ENCODE assay signal across 1 cellular context in the genomic region with DNA sequence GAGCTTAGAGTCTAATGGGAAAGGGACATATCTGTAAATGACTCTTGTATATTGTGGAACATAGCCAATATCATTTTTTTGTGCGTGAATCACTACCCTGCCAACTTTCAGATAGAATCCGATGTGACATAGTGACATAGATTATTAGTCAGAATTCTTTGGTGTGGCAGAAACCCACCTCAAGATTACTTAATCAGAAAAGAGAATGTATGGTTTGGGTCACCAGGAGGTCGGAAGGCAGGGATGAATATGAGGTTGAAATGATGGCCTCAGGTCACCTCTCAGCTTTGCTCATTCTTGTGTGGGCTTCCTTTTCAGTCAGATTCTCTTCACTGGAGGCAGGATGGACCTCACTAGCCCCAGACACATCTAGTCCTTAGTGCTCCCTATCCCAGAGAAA.
TF ChIP-seq lines count a peak whose summit lies in the region.

No MANE protein-coding gene starts in this region.

TF ChIP-seq in WTC11, 78 proteins besides CTCF, POLR2A, EP300 and RAD21 (continued from another document):
- TF ChIP-seq, protein P1, sequence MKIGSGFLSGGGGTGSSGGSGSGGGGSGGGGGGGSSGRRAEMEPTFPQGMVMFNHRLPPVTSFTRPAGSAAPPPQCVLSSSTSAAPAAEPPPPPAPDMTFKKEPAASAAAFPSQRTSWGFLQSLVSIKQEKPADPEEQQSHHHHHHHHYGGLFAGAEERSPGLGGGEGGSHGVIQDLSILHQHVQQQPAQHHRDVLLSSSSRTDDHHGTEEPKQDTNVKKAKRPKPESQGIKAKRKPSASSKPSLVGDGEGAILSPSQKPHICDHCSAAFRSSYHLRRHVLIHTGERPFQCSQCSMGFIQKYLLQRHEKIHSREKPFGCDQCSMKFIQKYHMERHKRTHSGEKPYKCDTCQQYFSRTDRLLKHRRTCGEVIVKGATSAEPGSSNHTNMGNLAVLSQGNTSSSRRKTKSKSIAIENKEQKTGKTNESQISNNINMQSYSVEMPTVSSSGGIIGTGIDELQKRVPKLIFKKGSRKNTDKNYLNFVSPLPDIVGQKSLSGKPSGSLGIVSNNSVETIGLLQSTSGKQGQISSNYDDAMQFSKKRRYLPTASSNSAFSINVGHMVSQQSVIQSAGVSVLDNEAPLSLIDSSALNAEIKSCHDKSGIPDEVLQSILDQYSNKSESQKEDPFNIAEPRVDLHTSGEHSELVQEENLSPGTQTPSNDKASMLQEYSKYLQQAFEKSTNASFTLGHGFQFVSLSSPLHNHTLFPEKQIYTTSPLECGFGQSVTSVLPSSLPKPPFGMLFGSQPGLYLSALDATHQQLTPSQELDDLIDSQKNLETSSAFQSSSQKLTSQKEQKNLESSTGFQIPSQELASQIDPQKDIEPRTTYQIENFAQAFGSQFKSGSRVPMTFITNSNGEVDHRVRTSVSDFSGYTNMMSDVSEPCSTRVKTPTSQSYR (CRISPR knock-in tag; IDR thresholded peaks at IDR 0.05), result no peak
- TF ChIP-seq, protein P2, sequence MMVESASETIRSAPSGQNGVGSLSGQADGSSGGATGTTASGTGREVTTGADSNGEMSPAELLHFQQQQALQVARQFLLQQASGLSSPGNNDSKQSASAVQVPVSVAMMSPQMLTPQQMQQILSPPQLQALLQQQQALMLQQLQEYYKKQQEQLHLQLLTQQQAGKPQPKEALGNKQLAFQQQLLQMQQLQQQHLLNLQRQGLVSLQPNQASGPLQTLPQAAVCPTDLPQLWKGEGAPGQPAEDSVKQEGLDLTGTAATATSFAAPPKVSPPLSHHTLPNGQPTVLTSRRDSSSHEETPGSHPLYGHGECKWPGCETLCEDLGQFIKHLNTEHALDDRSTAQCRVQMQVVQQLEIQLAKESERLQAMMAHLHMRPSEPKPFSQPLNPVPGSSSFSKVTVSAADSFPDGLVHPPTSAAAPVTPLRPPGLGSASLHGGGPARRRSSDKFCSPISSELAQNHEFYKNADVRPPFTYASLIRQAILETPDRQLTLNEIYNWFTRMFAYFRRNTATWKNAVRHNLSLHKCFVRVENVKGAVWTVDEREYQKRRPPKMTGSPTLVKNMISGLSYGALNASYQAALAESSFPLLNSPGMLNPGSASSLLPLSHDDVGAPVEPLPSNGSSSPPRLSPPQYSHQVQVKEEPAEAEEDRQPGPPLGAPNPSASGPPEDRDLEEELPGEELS (CRISPR knock-in tag; IDR thresholded peaks at IDR 0.05), result no peak
- TF ChIP-seq, protein P3, sequence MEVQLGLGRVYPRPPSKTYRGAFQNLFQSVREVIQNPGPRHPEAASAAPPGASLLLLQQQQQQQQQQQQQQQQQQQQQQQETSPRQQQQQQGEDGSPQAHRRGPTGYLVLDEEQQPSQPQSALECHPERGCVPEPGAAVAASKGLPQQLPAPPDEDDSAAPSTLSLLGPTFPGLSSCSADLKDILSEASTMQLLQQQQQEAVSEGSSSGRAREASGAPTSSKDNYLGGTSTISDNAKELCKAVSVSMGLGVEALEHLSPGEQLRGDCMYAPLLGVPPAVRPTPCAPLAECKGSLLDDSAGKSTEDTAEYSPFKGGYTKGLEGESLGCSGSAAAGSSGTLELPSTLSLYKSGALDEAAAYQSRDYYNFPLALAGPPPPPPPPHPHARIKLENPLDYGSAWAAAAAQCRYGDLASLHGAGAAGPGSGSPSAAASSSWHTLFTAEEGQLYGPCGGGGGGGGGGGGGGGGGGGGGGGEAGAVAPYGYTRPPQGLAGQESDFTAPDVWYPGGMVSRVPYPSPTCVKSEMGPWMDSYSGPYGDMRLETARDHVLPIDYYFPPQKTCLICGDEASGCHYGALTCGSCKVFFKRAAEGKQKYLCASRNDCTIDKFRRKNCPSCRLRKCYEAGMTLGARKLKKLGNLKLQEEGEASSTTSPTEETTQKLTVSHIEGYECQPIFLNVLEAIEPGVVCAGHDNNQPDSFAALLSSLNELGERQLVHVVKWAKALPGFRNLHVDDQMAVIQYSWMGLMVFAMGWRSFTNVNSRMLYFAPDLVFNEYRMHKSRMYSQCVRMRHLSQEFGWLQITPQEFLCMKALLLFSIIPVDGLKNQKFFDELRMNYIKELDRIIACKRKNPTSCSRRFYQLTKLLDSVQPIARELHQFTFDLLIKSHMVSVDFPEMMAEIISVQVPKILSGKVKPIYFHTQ (CRISPR knock-in tag; IDR thresholded peaks at IDR 0.05), result no peak
- no peak for TF ChIP-seq KAT7 (CRISPR knock-in tag; IDR thresholded peaks at IDR 0.05; ENCODE audit: borderline replicate concordance)
- TF ChIP-seq NR2C2 (CRISPR knock-in tag; IDR thresholded peaks at IDR 0.05), result no peak
- no peak for TF ChIP-seq ESRRA (CRISPR knock-in tag; IDR thresholded peaks at IDR 0.05; ENCODE audit: borderline replicate concordance)
- TF ChIP-seq RELA (CRISPR knock-in tag; IDR thresholded peaks at IDR 0.05; ENCODE audit: borderline replicate concordance), result no peak
- TF ChIP-seq FOXJ3 (CRISPR knock-in tag; IDR thresholded peaks at IDR 0.05; ENCODE audit: borderline replicate concordance), result no peak
- no peak for TF ChIP-seq OVOL2 (CRISPR knock-in tag; IDR thresholded peaks at IDR 0.05; ENCODE audit: borderline replicate concordance)
- no peak for TF ChIP-seq ZBTB21 (CRISPR knock-in tag; IDR thresholded peaks at IDR 0.05; ENCODE audit: borderline replicate concordance)
- TF ChIP-seq ATF1 (CRISPR knock-in tag; IDR thresholded peaks at IDR 0.05), result no peak
- TF ChIP-seq, protein P4, sequence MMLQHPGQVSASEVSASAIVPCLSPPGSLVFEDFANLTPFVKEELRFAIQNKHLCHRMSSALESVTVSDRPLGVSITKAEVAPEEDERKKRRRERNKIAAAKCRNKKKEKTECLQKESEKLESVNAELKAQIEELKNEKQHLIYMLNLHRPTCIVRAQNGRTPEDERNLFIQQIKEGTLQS (CRISPR knock-in tag; conservative IDR thresholded peaks at IDR 0.05), result no peak
